ENCODE assay signal across 25 cellular contexts in genomic region chr2:180621366-180621765, GRCh38.
"Had no signal": no experiment of that assay in that cellular context is flagged by ENCODE, and none has a peak within 500 bp of the region (broad histone marks: within the 10 kb centered on the region; RNA-seq: fewer than 3 reads in every experiment).

No MANE protein-coding gene starts in this region.

- H3K4me3 ChIP-seq: cardiac muscle cell, colonic mucosa, PC-9 had no signal

- H3K36me3 ChIP-seq: cardiac muscle cell, colonic mucosa had no signal

- H3K27me3 ChIP-seq: cardiac muscle cell, colonic mucosa had no signal

- H3K4me1 ChIP-seq: colonic mucosa had no signal

- H3K27ac ChIP-seq: cardiac muscle cell, colonic mucosa, PC-9 had no signal

- H2AFZ ChIP-seq: PC-9 had no signal

- ATAC-seq: activated CD4-positive, alpha-beta T cell treated with anti-CD3 and anti-CD28 coated beads for 36 hours; activated CD8-positive, alpha-beta T cell treated with anti-CD3 and anti-CD28 coated beads, Interleukin-2, amount 10 ng/mL, durations not matched to agents 7 days and 5 days had no signal

- H3K9me3 ChIP-seq: colonic mucosa had no signal

- DNase-seq: activated CD4-positive, alpha-beta T cell treated with anti-CD3 and anti-CD28 coated beads for 36 hours; activated CD4-positive, alpha-beta T cell treated with anti-CD3 and anti-CD28 coated beads, Interleukin-2, amount 10 ng/mL, durations not matched to agents 7 days and 5 days; activated CD4-positive, alpha-beta T cell treated with anti-CD3 and anti-CD28 coated beads, Interleukin-2, amount 50 U/mL, for 48 hours; activated CD8-positive, alpha-beta T cell treated with anti-CD3 and anti-CD28 coated beads, Interleukin-2, amount 10 ng/mL, durations not matched to agents 7 days and 5 days; activated effector memory CD4-positive, alpha-beta T cell treated with Interleukin-2 at 50 U/mL for 16 hours; activated naive CD4-positive, alpha-beta T cell treated with anti-CD3 and anti-CD28 coated beads, Interleukin-2, amount 50 U/mL, for 16 hours; activated naive CD8-positive, alpha-beta T cell treated with anti-CD3 and anti-CD28 coated beads for 36 hours; activated T-cell treated with anti-CD3 and anti-CD28 coated beads, Interleukin-2, amount 50 U/mL, for 24 hours; amniotic stem cell; aorta; colonic mucosa; MM.1S; MV-4-11; NCI-H1092; NCI-H1694 treated with DMSO at 0.1 percent for 48 hours; NCI-H2029; NCI-H2107; NCI-H2171; NCI-H510A; NCI-H526; NCI-H748 treated with DMSO at 0.1 percent for 48 hours; NK-92 treated with Interleukin-12 subunit alpha and Interleukin-12 subunit beta, amount 100 ng/mL, for 24 hours; PC-9; Right ventricle myocardium superior had no signal

- H3K4me2 ChIP-seq: PC-9 had no signal
